In the genomic region with DNA sequence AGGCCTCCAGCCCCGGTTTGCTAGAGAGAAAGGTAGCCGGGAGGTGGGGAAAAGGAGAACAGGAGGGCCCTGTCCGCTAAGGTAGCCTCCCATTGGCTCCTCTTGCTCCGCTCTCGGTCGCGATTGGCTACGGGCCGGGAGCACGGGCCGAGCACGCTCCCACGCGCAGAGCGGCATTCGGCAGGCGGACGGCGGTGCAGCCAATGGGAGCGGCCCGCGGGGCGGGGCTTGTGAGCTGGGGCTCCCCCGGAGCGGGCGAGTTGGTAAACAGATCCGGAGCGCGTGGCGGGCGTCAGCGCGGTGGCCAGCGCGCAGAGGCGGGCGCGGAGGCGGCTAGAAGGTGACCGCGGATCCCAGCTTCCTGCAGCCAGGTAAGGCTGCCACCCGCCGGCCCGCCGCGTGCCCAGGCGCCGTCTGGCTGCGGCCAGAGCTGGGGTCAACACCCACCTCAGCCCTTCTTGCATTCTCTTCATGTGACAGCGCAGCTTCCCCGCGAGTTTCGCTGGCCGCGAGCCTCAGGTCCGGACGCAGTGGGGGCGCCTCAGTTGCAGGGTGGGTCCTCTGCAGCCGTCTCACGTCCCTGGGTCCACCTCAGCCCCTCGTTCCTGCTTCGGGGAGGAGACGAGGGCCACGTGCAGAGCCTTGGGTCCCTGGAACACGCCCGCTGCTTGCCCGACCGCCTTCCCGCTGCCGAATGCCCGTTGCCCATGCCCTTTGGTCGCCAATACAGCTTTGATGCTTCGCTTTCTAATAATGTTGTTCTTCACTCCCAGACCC, we compare ENCODE assay signal across 8 cellular contexts. TPM values are rescaled to one million over a fixed set of nuclear protein-coding genes. Genes with fewer than 3 reads are reported as not detected.
DNase-seq lines count a peak whose midpoint lies in the region; ATAC-seq and TF ChIP-seq lines count a peak whose summit lies in the region.

A gene (plus strand): TSS at position 266 of the 777 bp plus-strand sequence. CDS start 21,092 bp downstream, outside the sequence.

- H3K36me3 ChIP-seq in ES-I3 (ENCODE audit: insufficient read depth, low read length): no peaks in the 10 kb centered on the region
- no peaks in the 10 kb centered on the region for H3K36me3 ChIP-seq in neural cell (ENCODE audit: insufficient read depth, low read length)

- H3K4me1 Mint-ChIP-seq in stimulated activated naive CD8-positive, alpha-beta T cell treated with anti-CD3 and anti-CD28 coated beads, Interleukin-15, amount 100 ng/mL, for 72 hours: peaks cover 65% of the 10 kb centered on the region

- in situ Hi-C loops in SK-MEL-5 (cut with HindIII; ENCODE audit: low pct_unique_long_range_greater_than_20kb, low sequenced_read_pairs): no loop called here

- H3K4me3 ChIP-seq in HFF-Myc (replicated peaks; ENCODE audit: low read depth, low read length): peak within 1 kb of the TSS; percentile 93
- H3K4me3 ChIP-seq in foreskin fibroblast (ENCODE audit: low read depth in 1 of 2, low read length in 2 of 2): peak within 1 kb of the TSS; percentile 77 to 80
- H3K4me3 ChIP-seq in neural cell (ENCODE audit: low read length): peak within 1 kb of the TSS; percentile 88

- H3K9ac ChIP-seq in ES-I3 (ENCODE audit: low read depth, low read length): peak within 1 kb of the TSS; percentile 89
- peak within 1 kb of the TSS; percentile 86 for H3K9ac ChIP-seq in neural cell (ENCODE audit: low read length)

- H3K27me3 ChIP-seq in neural cell (ENCODE audit: insufficient read depth, low read depth, low read length): no peaks in the 10 kb centered on the region

- H3K4me2 ChIP-seq in neural cell (ENCODE audit: low read length): peak within 1 kb of the TSS; percentile 80

- TF ChIP-seq CTCF in HFF-Myc (IDR thresholded peaks at IDR 0.05; ENCODE audit: low read depth, low read length, missing control alignments) (no peak), foreskin fibroblast (IDR thresholded peaks at IDR 0.05; ENCODE audit: low read depth, low read length) (no peak), neural cell (IDR thresholded peaks at IDR 0.05; ENCODE audit: poor library complexity, severe bottlenecking) (peak; percentile 38)

- no peaks in the 10 kb centered on the region for H3K9me2 ChIP-seq in neural cell (ENCODE audit: insufficient read depth, low read length)

- H2AFZ ChIP-seq in neural cell (ENCODE audit: low read depth, low read length): peak within 1 kb of the TSS; percentile 99

- H3K27me3 Mint-ChIP-seq in stimulated activated naive CD8-positive, alpha-beta T cell treated with anti-CD3 and anti-CD28 coated beads, Interleukin-15, amount 100 ng/mL, for 72 hours: no peaks in the 10 kb centered on the region

- peaks cover 12% of the 10 kb centered on the region for H3K4me1 ChIP-seq in ES-I3 (ENCODE audit: insufficient read depth, low read length)

- no peaks in the 10 kb centered on the region for H3K79me2 ChIP-seq in neural cell (replicated peaks; ENCODE audit: insufficient read depth, low read length)

- ATAC-seq in stimulated activated naive CD8-positive, alpha-beta T cell treated with anti-CD3 and anti-CD28 coated beads, Interleukin-15, amount 100 ng/mL, for 72 hours: peak; percentile 95

- no peaks in the 10 kb centered on the region for H4K20me1 ChIP-seq in neural cell (ENCODE audit: insufficient read depth)

- H3K27ac ChIP-seq in neural cell (ENCODE audit: low read length): peak within 1 kb of the TSS; percentile 93

- DNase-seq in HFF-Myc (ENCODE audit: extremely low read depth, low read depth) (peak; percentile 97), MV-4-11 (lab: John Stamatoyannopoulos, UW) (peak; percentile 99), SK-MEL-5 (ENCODE audit: low read depth, low spot score) (peak; percentile 99), foreskin fibroblast (peak; percentile 99 to 100)
- DNase-seq in activated naive CD4-positive, alpha-beta T cell (lab: John Stamatoyannopoulos, UW): peak; percentile 97 to 100 (median 100)
- peak; percentile 99 to 100 for DNase-seq in stimulated activated naive CD8-positive, alpha-beta T cell treated with anti-CD3 and anti-CD28 coated beads, Interleukin-15, amount 100 ng/mL, for 72 hours

- peak within 1 kb of the TSS; percentile 98 to 99 for H3K27ac Mint-ChIP-seq in stimulated activated naive CD8-positive, alpha-beta T cell treated with anti-CD3 and anti-CD28 coated beads, Interleukin-15, amount 100 ng/mL, for 72 hours

- no peak for TF ChIP-seq EP300 in neural cell (conservative IDR thresholded peaks at IDR 0.05; ENCODE audit: poor library complexity, severe bottlenecking)

- H3F3A ChIP-seq in neural cell (ENCODE audit: insufficient read depth, low read length, poor library complexity, severe bottlenecking): no peaks in the 10 kb centered on the region

- H3K9me3 Mint-ChIP-seq in stimulated activated naive CD8-positive, alpha-beta T cell treated with anti-CD3 and anti-CD28 coated beads, Interleukin-15, amount 100 ng/mL, for 72 hours: peaks cover 5 to 6% of the 10 kb centered on the region in 2 donors

- peak within 1 kb of the TSS; percentile 93 to 96 for H3K4me3 Mint-ChIP-seq in stimulated activated naive CD8-positive, alpha-beta T cell treated with anti-CD3 and anti-CD28 coated beads, Interleukin-15, amount 100 ng/mL, for 72 hours

- TF ChIP-seq RAD21 in neural cell (conservative IDR thresholded peaks at IDR 0.05): peak; percentile 44

- H3K9me3 ChIP-seq in ES-I3 (ENCODE audit: control insufficient read depth, insufficient read depth, low read length): no peaks in the 10 kb centered on the region
- no peaks in the 10 kb centered on the region for H3K9me3 ChIP-seq in neural cell (ENCODE audit: low read length)

TF ChIP-seq in neural cell, 6 proteins besides CTCF, POLR2A, EP300 and RAD21:
- TF ChIP-seq MXI1 (conservative IDR thresholded peaks at IDR 0.05; ENCODE audit: poor library complexity, severe bottlenecking): peak; percentile 95
- no peak for TF ChIP-seq POLR2AphosphoS5 (IDR thresholded peaks at IDR 0.05)
- TF ChIP-seq, protein P1, sequence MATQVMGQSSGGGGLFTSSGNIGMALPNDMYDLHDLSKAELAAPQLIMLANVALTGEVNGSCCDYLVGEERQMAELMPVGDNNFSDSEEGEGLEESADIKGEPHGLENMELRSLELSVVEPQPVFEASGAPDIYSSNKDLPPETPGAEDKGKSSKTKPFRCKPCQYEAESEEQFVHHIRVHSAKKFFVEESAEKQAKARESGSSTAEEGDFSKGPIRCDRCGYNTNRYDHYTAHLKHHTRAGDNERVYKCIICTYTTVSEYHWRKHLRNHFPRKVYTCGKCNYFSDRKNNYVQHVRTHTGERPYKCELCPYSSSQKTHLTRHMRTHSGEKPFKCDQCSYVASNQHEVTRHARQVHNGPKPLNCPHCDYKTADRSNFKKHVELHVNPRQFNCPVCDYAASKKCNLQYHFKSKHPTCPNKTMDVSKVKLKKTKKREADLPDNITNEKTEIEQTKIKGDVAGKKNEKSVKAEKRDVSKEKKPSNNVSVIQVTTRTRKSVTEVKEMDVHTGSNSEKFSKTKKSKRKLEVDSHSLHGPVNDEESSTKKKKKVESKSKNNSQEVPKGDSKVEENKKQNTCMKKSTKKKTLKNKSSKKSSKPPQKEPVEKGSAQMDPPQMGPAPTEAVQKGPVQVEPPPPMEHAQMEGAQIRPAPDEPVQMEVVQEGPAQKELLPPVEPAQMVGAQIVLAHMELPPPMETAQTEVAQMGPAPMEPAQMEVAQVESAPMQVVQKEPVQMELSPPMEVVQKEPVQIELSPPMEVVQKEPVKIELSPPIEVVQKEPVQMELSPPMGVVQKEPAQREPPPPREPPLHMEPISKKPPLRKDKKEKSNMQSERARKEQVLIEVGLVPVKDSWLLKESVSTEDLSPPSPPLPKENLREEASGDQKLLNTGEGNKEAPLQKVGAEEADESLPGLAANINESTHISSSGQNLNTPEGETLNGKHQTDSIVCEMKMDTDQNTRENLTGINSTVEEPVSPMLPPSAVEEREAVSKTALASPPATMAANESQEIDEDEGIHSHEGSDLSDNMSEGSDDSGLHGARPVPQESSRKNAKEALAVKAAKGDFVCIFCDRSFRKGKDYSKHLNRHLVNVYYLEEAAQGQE (IDR thresholded peaks at IDR 0.05; ENCODE audit: borderline replicate concordance): no peak
- TF ChIP-seq EZH2 (IDR thresholded peaks at IDR 0.05; ENCODE audit: borderline replicate concordance, insufficient read depth, low read length, poor library complexity, severe bottlenecking): no peak
- TF ChIP-seq TAF1 (IDR thresholded peaks at IDR 0.05; ENCODE audit: low read depth): no peak
- peak; percentile 55 for TF ChIP-seq SMC3 (conservative IDR thresholded peaks at IDR 0.05; ENCODE audit: poor library complexity)

RNA-seq across cellular contexts. Expression of the gene that starts here (rescaled TPM):
- 20.2 and 22.8 TPM in 2 replicates for total RNA-seq in SK-MEL-5 (2014; rRNA removed; shearing (Covaris generic))
- 22.9 and 27.3 TPM in 2 replicates for polyA plus RNA-seq in SK-MEL-5 (2015; cell fraction: cytosol; rRNA removed)
- polyA plus RNA-seq in SK-MEL-5 (2015; cell fraction: nucleus; rRNA removed): 42.9 and 52.2 TPM in 2 replicates
- polyA plus RNA-seq in neural cell: 11.6 and 13.2 TPM in 2 replicates
- 10.8 and 13.6 TPM in 2 replicates for polyA minus RNA-seq in neural cell

Comparison
In these comparisons a context has a peak if more than half of its experiments do, and no peak if none do; other contexts are left out.
1. Peak in every context shown above with its lines: DNase-seq, ATAC-seq, H3K4me3 ChIP-seq and H3K27ac ChIP-seq.